Comparison of ENCODE assay signal across 23 cellular contexts in the genomic region with DNA sequence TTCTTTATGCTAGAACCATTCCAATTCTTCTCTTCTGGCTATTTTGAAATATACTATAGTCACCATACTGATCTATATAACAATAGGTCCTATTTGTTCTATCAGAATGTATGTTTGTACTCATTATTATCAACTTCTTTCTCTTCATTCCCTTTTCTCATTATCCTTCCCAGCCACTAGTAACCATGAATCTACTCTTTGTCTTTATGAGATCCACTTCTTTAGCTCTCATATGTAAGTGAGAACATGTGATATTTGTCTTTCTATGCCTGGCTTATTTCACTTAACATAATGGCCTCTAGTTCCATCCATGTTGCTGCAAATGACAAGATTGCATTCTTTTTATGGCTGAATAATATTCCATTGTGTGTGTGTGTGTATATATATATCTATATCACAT.
"Had no signal": no experiment of that assay in that cellular context is flagged by ENCODE, and none has a peak within 500 bp of the region (broad histone marks: within the 10 kb centered on the region; RNA-seq: fewer than 3 reads in every experiment).

No MANE protein-coding gene starts in this region.

- ATAC-seq: foreskin keratinocyte, gastrocnemius medialis, heart right ventricle, left cardiac atrium, left lung, left ventricle myocardium superior, lower lobe of right lung, mucosa of descending colon had no signal

- H3K36me3 ChIP-seq: esophagus muscularis mucosa, gastrocnemius medialis, heart right ventricle, left lung, lower lobe of right lung had no signal

- FAIRE-seq: colon, endothelial cell of umbilical vein, islet of Langerhans, keratinocyte had no signal

- H3K4me1 ChIP-seq: esophagus muscularis mucosa, foreskin keratinocyte, heart right ventricle, left lung, lower lobe of right lung had no signal

- H3K9me3 ChIP-seq: esophagus muscularis mucosa, gastrocnemius medialis, heart right ventricle, left lung, lower lobe of right lung, mucosa of descending colon had no signal

- H3K27ac ChIP-seq: coronary artery, esophagus muscularis mucosa, foreskin keratinocyte, gastrocnemius medialis, heart right ventricle, left lung, lower lobe of right lung had no signal

- H3K27me3 ChIP-seq: dorsolateral prefrontal cortex, esophagus muscularis mucosa, foreskin keratinocyte, gastrocnemius medialis, heart right ventricle, left lung had no signal

- H3K4me3 ChIP-seq: coronary artery, esophagus muscularis mucosa, gastrocnemius medialis, heart right ventricle, left lung, lower lobe of right lung, mucosa of descending colon had no signal

- DNase-seq: dermis blood vessel endothelial cell; dorsolateral prefrontal cortex; effector CD4-positive, alpha-beta T cell; effector memory CD4-positive, alpha-beta T cell; foreskin keratinocyte; gastrocnemius medialis; glutamatergic neuron; head of caudate nucleus; heart right ventricle; hippocampal formation; left cardiac atrium; left lung; left ventricle myocardium superior; lower lobe of right lung; mesenchymal stem cell; mucosa of descending colon; naive B cell had no signal
